Comparison of ENCODE assay signal across 8 cellular contexts in the genomic region with DNA sequence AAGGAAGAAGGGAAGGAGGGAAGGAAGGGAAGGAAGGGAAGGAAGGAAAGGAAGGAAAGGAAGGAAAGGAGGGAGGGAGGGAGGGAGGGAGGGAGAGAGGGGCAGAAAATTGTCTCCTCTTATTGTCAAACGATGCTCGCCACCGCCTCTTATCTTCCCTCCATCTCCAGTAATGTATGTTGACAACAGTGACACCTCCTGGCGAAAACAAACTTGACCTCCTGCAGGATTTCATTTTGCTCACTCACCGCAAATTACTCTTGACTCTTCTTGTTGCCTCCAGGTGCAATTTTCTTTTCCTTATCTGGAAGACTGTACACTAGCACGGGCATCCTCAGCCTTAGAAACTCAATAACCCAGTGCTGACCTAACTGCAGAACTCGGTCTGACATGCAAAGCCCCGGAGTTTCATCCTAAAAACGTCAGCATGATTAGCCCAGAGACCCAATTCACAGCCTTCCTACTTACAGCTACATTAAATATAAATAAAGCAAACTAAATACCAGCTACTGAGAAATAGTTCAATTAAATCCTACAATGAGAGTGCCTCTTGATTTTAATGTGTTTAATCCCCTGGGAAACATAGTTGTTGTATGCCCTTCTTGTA.
DNase-seq lines count a peak whose midpoint lies in the region; ATAC-seq, FAIRE-seq and TF ChIP-seq lines count a peak whose summit lies in the region.

No MANE protein-coding gene starts in this region.

- H3K36me3 ChIP-seq in K562 (ENCODE audit: control insufficient read depth, insufficient read depth, low read length) = no peaks in the 10 kb centered on the region
- H3K36me3 ChIP-seq in liver (ENCODE audit: control insufficient read depth in 4 of 4, insufficient read depth in 3 of 4, low read depth in 1 of 4, low read length in 3 of 4) = no peaks in the 10 kb centered on the region

- TF ChIP-seq CTCF in K562 (IDR thresholded peaks at IDR 0.05 in 2 of 3, conservative IDR thresholded peaks at IDR 0.05 in 1 of 3; ENCODE audit: insufficient read depth in 2 of 3, low read depth in 1 of 3, low read length in 3 of 3) (peak; percentile 8 to 37 (median 25); a peak in 1 of 6 replicates), liver (IDR thresholded peaks at IDR 0.05; ENCODE audit: low read depth, low read length, missing input control) (peak; percentile 44)

- POLR2A ChIA-PET in K562 (lab: Yijun Ruan, JAX) = no interaction called here

- DNase-seq in Ammon's horn (ENCODE audit: low spot score) (peak; percentile 43), GM18507 (ENCODE audit: extremely low spot score, insufficient read length, low read depth) (peak; percentile 1), NCI-H345 treated with DMSO at 0.1 percent for 48 hours (lab: John Stamatoyannopoulos, UW; ENCODE audit: unreplicated experiment) (peak; percentile 22), K562 (ENCODE audit: extremely low read depth in 1 of 4, low spot score in 3 of 4) (peak; percentile 7 to 23 (median 16)), NCI-H1694 (lab: John Stamatoyannopoulos, UW) (no peak), left ventricle myocardium superior (no peak)

- BruUV-seq in K562 (replicated peaks; lab: Mats Ljungman, UMichigan) = no TSS peak

- H2AFZ ChIP-seq in K562 (ENCODE audit: low read depth, low read length) = no peak overlapping the region

- TF ChIP-seq RAD21 in K562 (CRISPR knock-in tag; conservative IDR thresholded peaks at IDR 0.05 in 1 of 2, IDR thresholded peaks at IDR 0.05 in 1 of 2) = no peak; a peak in 1 of 4 replicates
- TF ChIP-seq RAD21 in liver (IDR thresholded peaks at IDR 0.05) = peak; percentile 60 to 74

- H3K4me3 ChIP-seq in K562 = no peak overlapping the region
- H3K4me3 ChIP-seq in liver (ENCODE audit: low read depth in 1 of 3, low read length in 3 of 3) = no peak overlapping the region

- H3K4me2 ChIP-seq in K562 (ENCODE audit: insufficient read depth, low read length) = no peak overlapping the region

- no peaks in the 10 kb centered on the region for H4K20me1 ChIP-seq in K562 (replicated peaks; ENCODE audit: control insufficient read depth, insufficient read depth, low read length)

- FAIRE-seq in GM18507 (lab: Jason Lieb, UNC) (peak; percentile 74), K562 (lab: Jason Lieb, UNC) (no peak)

- WGBS in K562 (ENCODE audit: insufficient coverage, low coverage, missing lambda C conversion rate) = 0% methylated on average over 6 of the region's 9 CpGs
- WGBS in liver = 16% methylated on average over 9 of the region's 9 CpGs

- TF ChIP-seq EP300 in K562 (IDR thresholded peaks at IDR 0.05; ENCODE audit: low read length) = no peak

- H3K9me1 ChIP-seq in K562 (ENCODE audit: control insufficient read depth, insufficient read depth, low read length) = no peaks in the 10 kb centered on the region

- H3K27me3 ChIP-seq in K562 (ENCODE audit: control insufficient read depth in 2 of 2, insufficient read depth in 2 of 2, low read length in 2 of 2) = no peaks in the 10 kb centered on the region
- H3K27me3 ChIP-seq in liver (ENCODE audit: control insufficient read depth in 4 of 4, insufficient read depth in 4 of 4, low read length in 3 of 4) = peaks cover 0 to 3% (median 0%) of the 10 kb centered on the region in 4 donors

- no peak for TF ChIP-seq POLR2A in K562 (conservative IDR thresholded peaks at IDR 0.05)

- in situ Hi-C loops in K562 (cut with MboI) = no loop called here

- no peaks in the 10 kb centered on the region for H3K79me2 ChIP-seq in K562 (ENCODE audit: control insufficient read depth, insufficient read depth, low read length)

- ATAC-seq in HG03280 (IDR thresholded peaks at IDR 0.05; ENCODE audit: unreplicated experiment) (peak; percentile 68), K562 (no peak), left ventricle myocardium superior (no peak)

- H3K4me1 ChIP-seq in K562 (replicated peaks in 1 of 2; ENCODE audit: control insufficient read depth in 2 of 2, insufficient read depth in 2 of 2, low read length in 2 of 2) (no peaks in the 10 kb centered on the region), liver (ENCODE audit: control insufficient read depth in 4 of 4, insufficient read depth in 4 of 4, low read length in 3 of 4) (no peaks in the 10 kb centered on the region)

- H3K9me3 ChIP-seq in K562 (replicated peaks; ENCODE audit: control insufficient read depth, insufficient read depth, low read depth, low read length) (no peaks in the 10 kb centered on the region; the same call in 1 of the 2 replicates), liver (ENCODE audit: control insufficient read depth in 4 of 4, low read length in 3 of 4) (no peaks in the 10 kb centered on the region)

- H3K27ac ChIP-seq in K562 (ENCODE audit: extremely low read depth, low read depth, low read length) (no peak overlapping the region), liver (ENCODE audit: low read depth in 1 of 2, low read length in 2 of 2) (no peak overlapping the region)

- H3K9ac ChIP-seq in K562 (ENCODE audit: insufficient read depth in 1 of 2, low read depth in 2 of 2, low read length in 2 of 2) (no peak overlapping the region), liver (ENCODE audit: low read depth in 1 of 2, low read length in 2 of 2) (no peak overlapping the region)

- CTCF ChIA-PET in K562 (lab: Yijun Ruan, JAX; ENCODE audit: low intra/inter-chr PET ratio) = interaction anchor here (0.7 kb wide), 1 partner anchor 233 kb away, joined by 7 read pairs; no protein-coding TSS in a partner anchor

- intact Hi-C loops in K562 (cut with micrococcal nuclease) = no loop called here
- intact Hi-C loops in left ventricle myocardium superior (cut with micrococcal nuclease) = no loop called here

TF ChIP-seq in K562, 482 proteins besides CTCF, POLR2A, EP300 and RAD21:
- TF ChIP-seq PCBP2 (IDR thresholded peaks at IDR 0.05; ENCODE audit: low read depth, low read length, poor library complexity, severe bottlenecking) = no peak
- TF ChIP-seq GATA2 (CRISPR knock-in tag; IDR thresholded peaks at IDR 0.05) = 0 out of 2 replicates have a peak, but pooled peaks have one; percentile 39

TF ChIP-seq in liver, 16 proteins besides CTCF, POLR2A, EP300 and RAD21:
- no peak for TF ChIP-seq HNF4G (IDR thresholded peaks at IDR 0.05)
- no peak for TF ChIP-seq ZBTB33 (IDR thresholded peaks at IDR 0.05)
- TF ChIP-seq FOXA1 (IDR thresholded peaks at IDR 0.05) = no peak

Comparison
In these comparisons a context has a peak if more than half of its experiments do, and no peak if none do; other contexts are left out.
1. DNase-seq: peak in Ammon's horn (single experiment), GM18507 (single experiment), NCI-H345 treated with DMSO at 0.1 percent for 48 hours (single experiment) and K562 (4 of 4); none in NCI-H1694 (single experiment) and left ventricle myocardium superior (single experiment).